Comparison of ENCODE assay signal across 8 cellular contexts in genomic region chr10:89563861-89564478, GRCh38. TPM values are rescaled to one million over a fixed set of nuclear protein-coding genes. Genes with fewer than 3 reads are reported as not detected.
DNase-seq lines count a peak whose midpoint lies in the region; ATAC-seq and TF ChIP-seq lines count a peak whose summit lies in the region.

No MANE protein-coding gene starts in this region.

- H3K36me3 ChIP-seq in gastroesophageal sphincter, result no peaks in the 10 kb centered on the region
- no peaks in the 10 kb centered on the region for H3K36me3 ChIP-seq in psoas muscle (ENCODE audit: insufficient read depth in 1 of 2, low read depth in 1 of 2)

- H3K27me3 ChIP-seq in AG04450 (ENCODE audit: control insufficient read depth, insufficient read depth, low read length) (no peaks in the 10 kb centered on the region), gastroesophageal sphincter (peaks cover 6% of the 10 kb centered on the region), psoas muscle (ENCODE audit: insufficient read depth in 3 of 3, low read length in 2 of 3) (no peaks in the 10 kb centered on the region)

- H3K4me3 ChIP-seq in AG04450 (ENCODE audit: low read depth, low read length) (no peak overlapping the region), gastroesophageal sphincter (no peak overlapping the region), psoas muscle (no peak overlapping the region)

- H3K4me1 ChIP-seq in gastroesophageal sphincter (no peaks in the 10 kb centered on the region), psoas muscle (no peaks in the 10 kb centered on the region)

- intact Hi-C loops in psoas muscle (cut with DNase I), result loop anchor here in 1 of 2 donors (1.0 to 5.0 kb wide), 3 partner anchors 139 to 347 kb away; no protein-coding TSS in a partner anchor

- H3K27me3 Mint-ChIP-seq in WTC11 (ENCODE audit: low read depth), result no peaks in the 10 kb centered on the region

- TF ChIP-seq POLR2A in gastroesophageal sphincter (IDR thresholded peaks at IDR 0.05), result no peak
- no peak for TF ChIP-seq POLR2A in GM18505 (IDR thresholded peaks at IDR 0.05; ENCODE audit: borderline replicate concordance, extremely low read depth, insufficient read depth, insufficient read length)

- POLR2A ChIA-PET in AG04450 (lab: Yijun Ruan, JAX), result no interaction called here
- POLR2A ChIA-PET in WTC11 (lab: Charles Lee), result no interaction called here

- H3K4me3 Mint-ChIP-seq in WTC11, result no peak overlapping the region

- CTCF ChIA-PET in AG04450 (lab: Charles Lee), result interaction anchor here (0.8 to 2.3 kb wide), 12 partner anchors 11 to 137 kb away, joined by 3 to 20 read pairs (median 8); no protein-coding TSS in a partner anchor
- CTCF ChIA-PET in WTC11 (lab: Charles Lee), result interaction anchor here (1.0 to 2.0 kb wide), 6 partner anchors 29 to 345 kb away, joined by 4 to 22 read pairs (median 6); partner anchors contain the start of genes IFIT5, KIF20B and SLC16A12

- DNase-seq in AG04450 (ENCODE audit: low read depth, low spot score) (no peak), EL (peak; percentile 59), MV-4-11 (lab: John Stamatoyannopoulos, UW) (peak; percentile 17), WTC11 (ENCODE audit: low spot score) (no peak), psoas muscle (no peak), T1000 (lab: John Stamatoyannopoulos, UW) (no peak)

- ATAC-seq in WTC11, result peak; percentile 29
- ATAC-seq in gastroesophageal sphincter, result no peak
- ATAC-seq in psoas muscle, result peak; percentile 62 to 90 (median 74)
- ATAC-seq in GM18505 (IDR thresholded peaks at IDR 0.05; ENCODE audit: unreplicated experiment), result no peak

- peaks cover 48% of the 10 kb centered on the region for H3K4me1 Mint-ChIP-seq in WTC11

- no peaks in the 10 kb centered on the region for H3K36me3 Mint-ChIP-seq in WTC11

- no peaks in the 10 kb centered on the region for H3K9me3 ChIP-seq in AG04450 (ENCODE audit: control insufficient read depth, insufficient read depth, low read length)
- no peaks in the 10 kb centered on the region for H3K9me3 ChIP-seq in gastroesophageal sphincter
- no peaks in the 10 kb centered on the region for H3K9me3 ChIP-seq in psoas muscle

- H3K27ac Mint-ChIP-seq in WTC11, result no peak overlapping the region

- 10 to 19% methylated on average over 2 of the region's 2 CpGs for WGBS in gastroesophageal sphincter (ENCODE audit: low coverage in 1 of 2), 2 donors
- WGBS in psoas muscle, 3 donors, result 23 to 37% (median 29%) methylated on average over 2 of the region's 2 CpGs

- TF ChIP-seq CTCF in AG04450 (IDR thresholded peaks at IDR 0.05; ENCODE audit: low read depth, low read length) (peak; percentile 68), WTC11 (IDR thresholded peaks at IDR 0.05) (peak; percentile 40; the same call in 1 of the 2 replicates), gastroesophageal sphincter (IDR thresholded peaks at IDR 0.05) (peak; percentile 68 to 84 (median 79)), psoas muscle (IDR thresholded peaks at IDR 0.05) (peak; percentile 86)

- TF ChIP-seq EP300 in gastroesophageal sphincter (IDR thresholded peaks at IDR 0.05), result no peak

- H3K27ac ChIP-seq in AG04450 (ENCODE audit: low read depth, low read length) (no peak overlapping the region), gastroesophageal sphincter (no peak overlapping the region), psoas muscle (no peak overlapping the region)

- peaks cover 9% of the 10 kb centered on the region for H3K9me3 Mint-ChIP-seq in WTC11

TF ChIP-seq in WTC11, 78 proteins besides CTCF, POLR2A, EP300 and RAD21:
- TF ChIP-seq EMX1 (CRISPR knock-in tag; IDR thresholded peaks at IDR 0.05), result no peak
- no peak for TF ChIP-seq TEAD1 (CRISPR knock-in tag; IDR thresholded peaks at IDR 0.05)
- TF ChIP-seq TCF7 (CRISPR knock-in tag; IDR thresholded peaks at IDR 0.05; ENCODE audit: low read depth), result no peak
- no peak for TF ChIP-seq MYBL2 (CRISPR knock-in tag; IDR thresholded peaks at IDR 0.05)
- no peak for TF ChIP-seq JAZF1 (CRISPR knock-in tag; IDR thresholded peaks at IDR 0.05)

RNA-seq across cellular contexts. Expression of gene SLC16A12, which starts 28.6 kb away (rescaled TPM):
- polyA plus RNA-seq in AG04450 (2011; rRNA removed), result 1.3 and 1.5 TPM in 2 replicates
- polyA minus RNA-seq in AG04450 (2011; rRNA and poly(A)+ RNA removed), result 1.2 and 1.5 TPM in 2 replicates
- 8.0 to 10.9 TPM (median 8.3 TPM) in 3 replicates for total RNA-seq in WTC11 (2021)
- 10 to 100 TPM in 1 of 4 donors, 1 to 10 TPM in 3; 1.7 to 11.7 (median 2.4) TPM for total RNA-seq in gastroesophageal sphincter
- 1 to 10 TPM in 3 of 4 donors, under 1 TPM in 1; 0.98 to 1.9 (median 1.2) TPM for total RNA-seq in psoas muscle
- 1 to 10 TPM in 2 of 3 donors, under 1 TPM in 1; 0.74 to 1.2 (median 1.1) TPM for polyA plus RNA-seq in psoas muscle

Comparison
In these comparisons a context has a peak if more than half of its experiments do, and no peak if none do; other contexts are left out.
1. DNase-seq: peak in EL (single experiment) and MV-4-11 (single experiment); none in AG04450 (single experiment), WTC11 (single experiment), psoas muscle (0 of 2) and T1000 (single experiment).
2. ATAC-seq: peak in WTC11 (single experiment) and psoas muscle (4 of 4); none in gastroesophageal sphincter (single experiment) and GM18505 (single experiment).
3. Peak in every context shown above with its lines, with median percentiles within 50 percentile points of each other: CTCF ChIP-seq.